1 cellular context compared by ENCODE assay signal in the genomic region with DNA sequence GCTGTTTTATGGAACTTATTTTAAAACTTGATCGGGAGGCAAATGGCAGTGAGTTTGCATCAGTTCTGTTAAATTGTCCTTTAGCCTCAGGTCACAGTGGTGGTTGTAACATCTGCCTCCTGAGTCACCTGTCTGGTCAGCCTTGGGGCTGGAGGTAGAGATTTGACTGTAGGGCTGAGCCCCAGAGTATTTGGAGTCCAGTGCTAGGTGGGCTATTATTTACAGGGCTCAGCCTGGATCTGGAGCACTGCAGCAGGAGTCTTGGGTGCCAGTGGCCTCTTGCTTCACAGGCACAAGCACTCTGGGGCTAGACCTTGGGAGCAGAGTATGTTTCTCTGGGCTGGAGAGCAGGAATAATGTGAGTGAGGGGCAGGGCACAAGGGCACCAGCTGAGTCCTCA.
TF ChIP-seq lines count a peak whose summit lies in the region.

No MANE protein-coding gene starts in this region.

TF ChIP-seq in GM23338, 12 proteins besides CTCF, POLR2A, EP300 and RAD21 (continued from another document):
- TF ChIP-seq, protein P1, sequence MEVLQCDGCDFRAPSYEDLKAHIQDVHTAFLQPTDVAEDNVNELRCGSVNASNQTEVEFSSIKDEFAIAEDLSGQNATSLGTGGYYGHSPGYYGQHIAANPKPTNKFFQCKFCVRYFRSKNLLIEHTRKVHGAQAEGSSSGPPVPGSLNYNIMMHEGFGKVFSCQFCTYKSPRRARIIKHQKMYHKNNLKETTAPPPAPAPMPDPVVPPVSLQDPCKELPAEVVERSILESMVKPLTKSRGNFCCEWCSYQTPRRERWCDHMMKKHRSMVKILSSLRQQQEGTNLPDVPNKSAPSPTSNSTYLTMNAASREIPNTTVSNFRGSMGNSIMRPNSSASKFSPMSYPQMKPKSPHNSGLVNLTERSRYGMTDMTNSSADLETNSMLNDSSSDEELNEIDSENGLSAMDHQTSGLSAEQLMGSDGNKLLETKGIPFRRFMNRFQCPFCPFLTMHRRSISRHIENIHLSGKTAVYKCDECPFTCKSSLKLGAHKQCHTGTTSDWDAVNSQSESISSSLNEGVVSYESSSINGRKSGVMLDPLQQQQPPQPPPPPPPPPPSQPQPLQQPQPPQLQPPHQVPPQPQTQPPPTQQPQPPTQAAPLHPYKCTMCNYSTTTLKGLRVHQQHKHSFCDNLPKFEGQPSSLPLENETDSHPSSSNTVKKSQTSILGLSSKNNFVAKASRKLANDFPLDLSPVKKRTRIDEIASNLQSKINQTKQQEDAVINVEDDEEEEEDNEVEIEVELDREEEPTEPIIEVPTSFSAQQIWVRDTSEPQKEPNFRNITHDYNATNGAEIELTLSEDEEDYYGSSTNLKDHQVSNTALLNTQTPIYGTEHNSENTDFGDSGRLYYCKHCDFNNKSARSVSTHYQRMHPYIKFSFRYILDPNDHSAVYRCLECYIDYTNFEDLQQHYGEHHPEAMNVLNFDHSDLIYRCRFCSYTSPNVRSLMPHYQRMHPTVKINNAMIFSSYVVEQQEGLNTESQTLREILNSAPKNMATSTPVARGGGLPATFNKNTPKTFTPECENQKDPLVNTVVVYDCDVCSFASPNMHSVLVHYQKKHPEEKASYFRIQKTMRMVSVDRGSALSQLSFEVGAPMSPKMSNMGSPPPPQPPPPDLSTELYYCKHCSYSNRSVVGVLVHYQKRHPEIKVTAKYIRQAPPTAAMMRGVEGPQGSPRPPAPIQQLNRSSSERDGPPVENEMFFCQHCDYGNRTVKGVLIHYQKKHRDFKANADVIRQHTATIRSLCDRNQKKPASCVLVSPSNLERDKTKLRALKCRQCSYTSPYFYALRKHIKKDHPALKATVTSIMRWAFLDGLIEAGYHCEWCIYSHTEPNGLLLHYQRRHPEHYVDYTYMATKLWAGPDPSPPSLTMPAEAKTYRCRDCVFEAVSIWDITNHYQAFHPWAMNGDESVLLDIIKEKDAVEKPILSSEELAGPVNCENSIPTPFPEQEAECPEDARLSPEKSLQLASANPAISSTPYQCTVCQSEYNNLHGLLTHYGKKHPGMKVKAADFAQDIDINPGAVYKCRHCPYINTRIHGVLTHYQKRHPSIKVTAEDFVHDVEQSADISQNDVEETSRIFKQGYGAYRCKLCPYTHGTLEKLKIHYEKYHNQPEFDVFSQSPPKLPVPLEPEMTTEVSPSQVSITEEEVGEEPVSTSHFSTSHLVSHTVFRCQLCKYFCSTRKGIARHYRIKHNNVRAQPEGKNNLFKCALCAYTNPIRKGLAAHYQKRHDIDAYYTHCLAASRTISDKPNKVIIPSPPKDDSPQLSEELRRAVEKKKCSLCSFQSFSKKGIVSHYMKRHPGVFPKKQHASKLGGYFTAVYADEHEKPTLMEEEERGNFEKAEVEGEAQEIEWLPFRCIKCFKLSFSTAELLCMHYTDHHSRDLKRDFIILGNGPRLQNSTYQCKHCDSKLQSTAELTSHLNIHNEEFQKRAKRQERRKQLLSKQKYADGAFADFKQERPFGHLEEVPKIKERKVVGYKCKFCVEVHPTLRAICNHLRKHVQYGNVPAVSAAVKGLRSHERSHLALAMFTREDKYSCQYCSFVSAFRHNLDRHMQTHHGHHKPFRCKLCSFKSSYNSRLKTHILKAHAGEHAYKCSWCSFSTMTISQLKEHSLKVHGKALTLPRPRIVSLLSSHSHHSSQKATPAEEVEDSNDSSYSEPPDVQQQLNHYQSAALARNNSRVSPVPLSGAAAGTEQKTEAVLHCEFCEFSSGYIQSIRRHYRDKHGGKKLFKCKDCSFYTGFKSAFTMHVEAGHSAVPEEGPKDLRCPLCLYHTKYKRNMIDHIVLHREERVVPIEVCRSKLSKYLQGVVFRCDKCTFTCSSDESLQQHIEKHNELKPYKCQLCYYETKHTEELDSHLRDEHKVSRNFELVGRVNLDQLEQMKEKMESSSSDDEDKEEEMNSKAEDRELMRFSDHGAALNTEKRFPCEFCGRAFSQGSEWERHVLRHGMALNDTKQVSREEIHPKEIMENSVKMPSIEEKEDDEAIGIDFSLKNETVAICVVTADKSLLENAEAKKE (CRISPR knock-in tag; IDR thresholded peaks at IDR 0.05), result no peak
- TF ChIP-seq JUNB (IDR thresholded peaks at IDR 0.05; ENCODE audit: unreplicated experiment), result no peak
- TF ChIP-seq ZNF114 (CRISPR knock-in tag; IDR thresholded peaks at IDR 0.05), result no peak
- no peak for TF ChIP-seq POLR2AphosphoS5 (IDR thresholded peaks at IDR 0.05; ENCODE audit: low read depth)
- no peak for TF ChIP-seq EZH2 (IDR thresholded peaks at IDR 0.05; ENCODE audit: low read depth, unreplicated experiment)
- TF ChIP-seq STAT1 (IDR thresholded peaks at IDR 0.05; ENCODE audit: unreplicated experiment), result no peak
- TF ChIP-seq, protein P2, sequence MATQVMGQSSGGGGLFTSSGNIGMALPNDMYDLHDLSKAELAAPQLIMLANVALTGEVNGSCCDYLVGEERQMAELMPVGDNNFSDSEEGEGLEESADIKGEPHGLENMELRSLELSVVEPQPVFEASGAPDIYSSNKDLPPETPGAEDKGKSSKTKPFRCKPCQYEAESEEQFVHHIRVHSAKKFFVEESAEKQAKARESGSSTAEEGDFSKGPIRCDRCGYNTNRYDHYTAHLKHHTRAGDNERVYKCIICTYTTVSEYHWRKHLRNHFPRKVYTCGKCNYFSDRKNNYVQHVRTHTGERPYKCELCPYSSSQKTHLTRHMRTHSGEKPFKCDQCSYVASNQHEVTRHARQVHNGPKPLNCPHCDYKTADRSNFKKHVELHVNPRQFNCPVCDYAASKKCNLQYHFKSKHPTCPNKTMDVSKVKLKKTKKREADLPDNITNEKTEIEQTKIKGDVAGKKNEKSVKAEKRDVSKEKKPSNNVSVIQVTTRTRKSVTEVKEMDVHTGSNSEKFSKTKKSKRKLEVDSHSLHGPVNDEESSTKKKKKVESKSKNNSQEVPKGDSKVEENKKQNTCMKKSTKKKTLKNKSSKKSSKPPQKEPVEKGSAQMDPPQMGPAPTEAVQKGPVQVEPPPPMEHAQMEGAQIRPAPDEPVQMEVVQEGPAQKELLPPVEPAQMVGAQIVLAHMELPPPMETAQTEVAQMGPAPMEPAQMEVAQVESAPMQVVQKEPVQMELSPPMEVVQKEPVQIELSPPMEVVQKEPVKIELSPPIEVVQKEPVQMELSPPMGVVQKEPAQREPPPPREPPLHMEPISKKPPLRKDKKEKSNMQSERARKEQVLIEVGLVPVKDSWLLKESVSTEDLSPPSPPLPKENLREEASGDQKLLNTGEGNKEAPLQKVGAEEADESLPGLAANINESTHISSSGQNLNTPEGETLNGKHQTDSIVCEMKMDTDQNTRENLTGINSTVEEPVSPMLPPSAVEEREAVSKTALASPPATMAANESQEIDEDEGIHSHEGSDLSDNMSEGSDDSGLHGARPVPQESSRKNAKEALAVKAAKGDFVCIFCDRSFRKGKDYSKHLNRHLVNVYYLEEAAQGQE (IDR thresholded peaks at IDR 0.05; ENCODE audit: unreplicated experiment), result no peak
- TF ChIP-seq CREB1 (CRISPR knock-in tag; IDR thresholded peaks at IDR 0.05; ENCODE audit: low read depth), result no peak
